Comparison of ENCODE assay signal across 12 cellular contexts in the genomic region with DNA sequence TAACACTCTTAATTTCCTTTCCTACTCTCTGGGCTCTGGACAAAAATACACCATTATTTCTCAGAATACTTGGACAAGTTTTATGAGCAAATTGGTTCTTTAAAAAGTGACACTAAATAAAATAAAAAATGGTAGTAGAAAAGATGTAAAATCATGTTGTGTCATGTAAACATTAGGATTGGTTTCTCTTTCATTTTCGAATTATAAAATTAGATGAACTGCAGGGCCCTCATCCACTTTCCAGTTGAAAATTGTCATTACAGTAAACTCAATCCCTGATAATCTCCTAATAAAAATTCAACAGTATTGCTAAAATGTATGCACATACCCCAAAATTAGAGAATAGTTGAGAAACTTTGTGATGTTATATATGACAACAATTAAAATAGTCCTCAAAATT.
DNase-seq lines count a peak whose midpoint lies in the region; TF ChIP-seq lines count a peak whose summit lies in the region.
"Had no signal": no experiment of that assay in that cellular context is flagged by ENCODE, and none has a peak within 500 bp of the region (broad histone marks: within the 10 kb centered on the region; RNA-seq: fewer than 3 reads in every experiment).

No MANE protein-coding gene starts in this region.

- no peaks in the 10 kb centered on the region for H3K9me3 Mint-ChIP-seq in activated CD4-positive, alpha-beta memory T cell treated with anti-CD3 and anti-CD28 coated beads for 36 hours
- H3K9me3 Mint-ChIP-seq: type B pancreatic cell had no signal

- H3K36me3 ChIP-seq in left ventricle myocardium inferior, result no peaks in the 10 kb centered on the region
- H3K36me3 ChIP-seq: right atrium auricular region had no signal

- peaks cover 19% of the 10 kb centered on the region for H3K4me1 ChIP-seq in left ventricle myocardium inferior

- no peaks in the 10 kb centered on the region for H3K9me3 ChIP-seq in left ventricle myocardium inferior (replicated peaks)
- H3K9me3 ChIP-seq: right atrium auricular region had no signal

- no peak overlapping the region for H3K27ac Mint-ChIP-seq in activated CD4-positive, alpha-beta memory T cell treated with anti-CD3 and anti-CD28 coated beads for 36 hours
- H3K27ac Mint-ChIP-seq: type B pancreatic cell had no signal

- POLR2A ChIA-PET in activated CD4-positive, alpha-beta memory T cell treated with anti-CD3 and anti-CD28 coated beads for 36 hours (lab: Charles Lee), result no interaction called here

- no peaks in the 10 kb centered on the region for H3K27me3 ChIP-seq in left ventricle myocardium inferior (ENCODE audit: low read depth)
- H3K27me3 ChIP-seq: right atrium auricular region had no signal

- CTCF ChIA-PET in activated CD4-positive, alpha-beta memory T cell treated with anti-CD3 and anti-CD28 coated beads for 36 hours (lab: Charles Lee), result interaction anchor here (0.8 to 3.4 kb wide), 5 partner anchors 7 to 1394 kb away, joined by 3 to 19 read pairs (median 3); no protein-coding TSS in a partner anchor

- intact Hi-C loops in left ventricle myocardium inferior (cut with micrococcal nuclease), result no loop called here
- intact Hi-C loops in cardiac septum (cut with DNase I), result loop anchor here (5.0 kb wide), 1 partner anchor 149 kb away; no protein-coding TSS in a partner anchor
- intact Hi-C loops in activated CD4-positive, alpha-beta memory T cell treated with anti-CD3 and anti-CD28 coated beads for 36 hours (cut with micrococcal nuclease), result loop anchor here (2.0 to 5.0 kb wide), 3 partner anchors 121 to 291 kb away; a partner anchor contains a TSS

- peak overlapping the region; percentile 34 for H3K4me3 Mint-ChIP-seq in activated CD4-positive, alpha-beta memory T cell treated with anti-CD3 and anti-CD28 coated beads for 36 hours
- H3K4me3 Mint-ChIP-seq: type B pancreatic cell had no signal

- H3K27me3 Mint-ChIP-seq in activated CD4-positive, alpha-beta memory T cell treated with anti-CD3 and anti-CD28 coated beads for 36 hours, result no peaks in the 10 kb centered on the region

- no peaks in the 10 kb centered on the region for H3K36me3 Mint-ChIP-seq in activated CD4-positive, alpha-beta memory T cell treated with anti-CD3 and anti-CD28 coated beads for 36 hours
- H3K36me3 Mint-ChIP-seq: type B pancreatic cell had no signal

- H3K4me1 Mint-ChIP-seq in activated CD4-positive, alpha-beta memory T cell treated with anti-CD3 and anti-CD28 coated beads for 36 hours (ENCODE audit: low read depth), result peaks cover 6% of the 10 kb centered on the region

- no peak for TF ChIP-seq CTCF in left ventricle myocardium inferior (IDR thresholded peaks at IDR 0.05; ENCODE audit: borderline replicate concordance)
- TF ChIP-seq CTCF in fibroblast of villous mesenchyme (IDR thresholded peaks at IDR 0.05; ENCODE audit: insufficient read depth, low read depth, low read length), result no peak

- no peak overlapping the region for H3K27ac ChIP-seq in left ventricle myocardium inferior (replicated peaks)

- DNase-seq in left ventricle myocardium inferior (no peak), cardiac septum (ENCODE audit: low spot score) (no peak), fibroblast of villous mesenchyme (ENCODE audit: low read depth) (peak; percentile 34), dedifferentiated amniotic fluid mesenchymal stem cell (ENCODE audit: extremely low spot score) (no peak), NCI-H82 (lab: John Stamatoyannopoulos, UW) (no peak), 8988T (no peak)
- DNase-seq in activated CD4-positive, alpha-beta memory T cell treated with anti-CD3 and anti-CD28 coated beads for 36 hours, result no peak
- DNase-seq in stimulated activated CD4-positive, alpha-beta T cell treated with anti-CD3 and anti-CD28 coated beads, Interleukin-4, amount 100 ng/mL, for 4 hours, result no peak
- DNase-seq: NCI-H1436 treated with DMSO at 0.1 percent for 48 hours, NCI-H526 treated with DMSO at 0.1 percent for 48 hours had no signal

- H3K4me3 ChIP-seq in left ventricle myocardium inferior, result peak overlapping the region; percentile 3
- no peak overlapping the region for H3K4me3 ChIP-seq in fibroblast of villous mesenchyme (ENCODE audit: low read depth, low read length)
- H3K4me3 ChIP-seq: right atrium auricular region had no signal
